In the genomic region with DNA sequence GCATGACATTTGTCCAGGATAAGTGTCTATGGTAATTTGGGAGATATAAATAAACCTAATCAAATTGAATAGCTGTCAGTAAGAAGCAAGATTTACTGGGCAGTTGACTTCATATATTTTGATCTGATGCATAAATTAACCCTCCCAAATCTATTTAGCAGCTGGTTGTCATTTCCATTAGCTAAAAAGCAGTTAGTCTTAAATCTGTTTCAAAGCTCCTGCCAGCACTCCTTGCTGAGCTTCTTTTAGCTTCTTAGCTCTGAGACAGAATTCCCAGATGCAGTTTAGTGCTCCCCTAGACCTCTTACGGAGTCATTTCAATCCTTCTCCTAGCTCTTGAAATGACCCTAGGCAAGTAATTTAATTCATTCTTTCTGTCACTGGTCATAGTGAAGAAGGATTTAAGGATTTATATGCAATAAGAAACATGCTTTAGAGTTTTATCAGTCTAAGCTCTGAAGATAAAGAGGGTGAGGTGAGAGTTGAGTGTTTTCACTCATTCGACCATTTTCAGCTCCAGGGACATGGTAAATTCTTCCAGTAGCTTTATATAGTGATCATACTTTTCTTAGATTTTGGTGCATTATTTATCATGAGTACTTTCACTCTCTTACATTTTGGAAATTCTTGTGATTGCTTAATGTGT, we compare ENCODE assay signal across 17 cellular contexts.
DNase-seq lines count a peak whose midpoint lies in the region; ATAC-seq and TF ChIP-seq lines count a peak whose summit lies in the region.
"Had no signal": no experiment of that assay in that cellular context is flagged by ENCODE, and none has a peak within 500 bp of the region (broad histone marks: within the 10 kb centered on the region; RNA-seq: fewer than 3 reads in every experiment).

No MANE protein-coding gene starts in this region.

- H3K36me3 Mint-ChIP-seq in activated naive CD8-positive, alpha-beta T cell treated with anti-CD3 and anti-CD28 coated beads, Interleukin-2, amount 50 U/mL, for 24 hours (ENCODE audit: low read depth): no peaks in the 10 kb centered on the region
- peaks cover 2% of the 10 kb centered on the region for H3K36me3 Mint-ChIP-seq in activated naive CD8-positive, alpha-beta T cell treated with anti-CD3 and anti-CD28 coated beads for 36 hours
- no peaks in the 10 kb centered on the region for H3K36me3 Mint-ChIP-seq in WTC11
- no peaks in the 10 kb centered on the region for H3K36me3 Mint-ChIP-seq in natural killer cell

- H3K4me1 Mint-ChIP-seq in activated naive CD8-positive, alpha-beta T cell treated with anti-CD3 and anti-CD28 coated beads, Interleukin-2, amount 50 U/mL, for 24 hours: peaks cover 17% of the 10 kb centered on the region
- peaks cover 8% of the 10 kb centered on the region for H3K4me1 Mint-ChIP-seq in activated naive CD8-positive, alpha-beta T cell treated with anti-CD3 and anti-CD28 coated beads for 36 hours
- H3K4me1 Mint-ChIP-seq in WTC11 (peaks cover 65% of the 10 kb centered on the region), natural killer cell (peaks cover 22 to 24% of the 10 kb centered on the region in 2 donors)
- H3K4me1 Mint-ChIP-seq: activated CD4-positive, alpha-beta T cell treated with anti-CD3 and anti-CD28 coated beads, Interleukin-2, amount 10 ng/mL, durations not matched to agents 7 days and 5 days had no signal

- CTCF ChIA-PET in WTC11 (lab: Charles Lee): interaction anchor here (0.7 to 1.1 kb wide), 3 partner anchors 14 to 168 kb away, joined by 3 to 4 read pairs (median 3); partner anchors contain the start of gene PHLPP1

- intact Hi-C loops in natural killer cell (cut with micrococcal nuclease): no loop called here

- H3K4me3 Mint-ChIP-seq in activated naive CD8-positive, alpha-beta T cell treated with anti-CD3 and anti-CD28 coated beads, Interleukin-2, amount 50 U/mL, for 24 hours: no peak overlapping the region
- no peak overlapping the region for H3K4me3 Mint-ChIP-seq in activated naive CD8-positive, alpha-beta T cell treated with anti-CD3 and anti-CD28 coated beads for 36 hours
- H3K4me3 Mint-ChIP-seq in WTC11 (no peak overlapping the region), natural killer cell (no peak overlapping the region)
- H3K4me3 Mint-ChIP-seq: activated CD4-positive, alpha-beta T cell treated with anti-CD3 and anti-CD28 coated beads, Interleukin-2, amount 10 ng/mL, durations not matched to agents 7 days and 5 days; CD4-positive, alpha-beta T cell had no signal

- POLR2A ChIA-PET in WTC11 (lab: Charles Lee): interaction anchor here (0.7 kb wide), 1 partner anchor 83 kb away, joined by 6 read pairs; no protein-coding TSS in a partner anchor

- no peak for ATAC-seq in activated naive CD8-positive, alpha-beta T cell treated with anti-CD3 and anti-CD28 coated beads, Interleukin-2, amount 50 U/mL, for 24 hours
- ATAC-seq in WTC11 (no peak), natural killer cell (no peak), HG03159 (IDR thresholded peaks at IDR 0.05; ENCODE audit: unreplicated experiment) (no peak)
- ATAC-seq: PC-3; stimulated activated naive CD8-positive, alpha-beta T cell treated with anti-CD3 and anti-CD28 coated beads, Interleukin-15, Interleukin-2, amounts not matched to agents 100 U/mL and 50 U/mL, for 24 hours; upper lobe of right lung had no signal

- TF ChIP-seq CTCF in WTC11 (IDR thresholded peaks at IDR 0.05) (no peak), natural killer cell (IDR thresholded peaks at IDR 0.05) (no peak)

- H3K27ac Mint-ChIP-seq in activated naive CD8-positive, alpha-beta T cell treated with anti-CD3 and anti-CD28 coated beads, Interleukin-2, amount 50 U/mL, for 24 hours: peak overlapping the region; percentile 64
- H3K27ac Mint-ChIP-seq in activated naive CD8-positive, alpha-beta T cell treated with anti-CD3 and anti-CD28 coated beads for 36 hours: no peak overlapping the region
- H3K27ac Mint-ChIP-seq in WTC11 (peak overlapping the region; percentile 96), natural killer cell (no peak overlapping the region)
- H3K27ac Mint-ChIP-seq: activated CD4-positive, alpha-beta T cell treated with anti-CD3 and anti-CD28 coated beads, Interleukin-2, amount 10 ng/mL, durations not matched to agents 7 days and 5 days; CD4-positive, alpha-beta T cell had no signal

- DNase-seq in activated naive CD8-positive, alpha-beta T cell treated with anti-CD3 and anti-CD28 coated beads, Interleukin-2, amount 50 U/mL, for 24 hours: no peak
- DNase-seq in activated naive CD8-positive, alpha-beta T cell treated with anti-CD3 and anti-CD28 coated beads for 36 hours: no peak
- DNase-seq in WTC11 (ENCODE audit: low spot score): no peak
- peak; percentile 21 for DNase-seq in iris pigment epithelial cell (ENCODE audit: low read depth)
- DNase-seq in natural killer cell: no peak
- no peak for DNase-seq in NCI-H2196 (lab: John Stamatoyannopoulos, UW; ENCODE audit: unreplicated experiment)
- DNase-seq in central memory CD4-positive, alpha-beta T cell: no peak
- DNase-seq: activated CD4-positive, alpha-beta T cell treated with anti-CD3 and anti-CD28 coated beads, Interleukin-2, amount 10 ng/mL, durations not matched to agents 7 days and 5 days; activated naive CD4-positive, alpha-beta T cell treated with Interleukin-2 at 50 U/mL for 16 hours; brain microvascular endothelial cell; CD4-positive, alpha-beta T cell; NCI-H1694; PC-3; SJCRH30; stimulated activated naive CD8-positive, alpha-beta T cell treated with anti-CD3 and anti-CD28 coated beads, Interleukin-15, Interleukin-2, amounts not matched to agents 100 U/mL and 50 U/mL, for 24 hours; upper lobe of right lung had no signal

- H3K9me3 Mint-ChIP-seq in activated naive CD8-positive, alpha-beta T cell treated with anti-CD3 and anti-CD28 coated beads, Interleukin-2, amount 50 U/mL, for 24 hours: no peaks in the 10 kb centered on the region
- no peaks in the 10 kb centered on the region for H3K9me3 Mint-ChIP-seq in activated naive CD8-positive, alpha-beta T cell treated with anti-CD3 and anti-CD28 coated beads for 36 hours
- peaks cover 4% of the 10 kb centered on the region; the same call in 1 of the 2 replicates for H3K9me3 Mint-ChIP-seq in WTC11
- H3K9me3 Mint-ChIP-seq in natural killer cell: no peaks in the 10 kb centered on the region
- H3K9me3 Mint-ChIP-seq: activated CD4-positive, alpha-beta T cell treated with anti-CD3 and anti-CD28 coated beads, Interleukin-2, amount 10 ng/mL, durations not matched to agents 7 days and 5 days; CD4-positive, alpha-beta T cell had no signal

- no peaks in the 10 kb centered on the region for H3K27me3 Mint-ChIP-seq in activated naive CD8-positive, alpha-beta T cell treated with anti-CD3 and anti-CD28 coated beads, Interleukin-2, amount 50 U/mL, for 24 hours
- H3K27me3 Mint-ChIP-seq in activated naive CD8-positive, alpha-beta T cell treated with anti-CD3 and anti-CD28 coated beads for 36 hours: no peaks in the 10 kb centered on the region
- H3K27me3 Mint-ChIP-seq in WTC11 (ENCODE audit: low read depth) (no peaks in the 10 kb centered on the region), natural killer cell (ENCODE audit: low read depth in 2 of 2) (no peaks in the 10 kb centered on the region)
- H3K27me3 Mint-ChIP-seq: activated CD4-positive, alpha-beta T cell treated with anti-CD3 and anti-CD28 coated beads, Interleukin-2, amount 10 ng/mL, durations not matched to agents 7 days and 5 days; CD4-positive, alpha-beta T cell had no signal

TF ChIP-seq in WTC11, 78 proteins besides CTCF, POLR2A, EP300 and RAD21 (continues in another document):
- TF ChIP-seq OVOL2 (CRISPR knock-in tag; IDR thresholded peaks at IDR 0.05; ENCODE audit: borderline replicate concordance): no peak
- TF ChIP-seq, protein P1, sequence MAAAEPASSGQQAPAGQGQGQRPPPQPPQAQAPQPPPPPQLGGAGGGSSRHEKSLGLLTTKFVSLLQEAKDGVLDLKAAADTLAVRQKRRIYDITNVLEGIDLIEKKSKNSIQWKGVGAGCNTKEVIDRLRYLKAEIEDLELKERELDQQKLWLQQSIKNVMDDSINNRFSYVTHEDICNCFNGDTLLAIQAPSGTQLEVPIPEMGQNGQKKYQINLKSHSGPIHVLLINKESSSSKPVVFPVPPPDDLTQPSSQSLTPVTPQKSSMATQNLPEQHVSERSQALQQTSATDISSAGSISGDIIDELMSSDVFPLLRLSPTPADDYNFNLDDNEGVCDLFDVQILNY (CRISPR knock-in tag; IDR thresholded peaks at IDR 0.05): no peak
- TF ChIP-seq JUN (CRISPR knock-in tag; IDR thresholded peaks at IDR 0.05): no peak
- TF ChIP-seq ATF1 (CRISPR knock-in tag; IDR thresholded peaks at IDR 0.05): no peak
- no peak for TF ChIP-seq ZNF423 (CRISPR knock-in tag; IDR thresholded peaks at IDR 0.05)
- no peak for TF ChIP-seq IRF1 (CRISPR knock-in tag; IDR thresholded peaks at IDR 0.05)
- TF ChIP-seq, protein P2, sequence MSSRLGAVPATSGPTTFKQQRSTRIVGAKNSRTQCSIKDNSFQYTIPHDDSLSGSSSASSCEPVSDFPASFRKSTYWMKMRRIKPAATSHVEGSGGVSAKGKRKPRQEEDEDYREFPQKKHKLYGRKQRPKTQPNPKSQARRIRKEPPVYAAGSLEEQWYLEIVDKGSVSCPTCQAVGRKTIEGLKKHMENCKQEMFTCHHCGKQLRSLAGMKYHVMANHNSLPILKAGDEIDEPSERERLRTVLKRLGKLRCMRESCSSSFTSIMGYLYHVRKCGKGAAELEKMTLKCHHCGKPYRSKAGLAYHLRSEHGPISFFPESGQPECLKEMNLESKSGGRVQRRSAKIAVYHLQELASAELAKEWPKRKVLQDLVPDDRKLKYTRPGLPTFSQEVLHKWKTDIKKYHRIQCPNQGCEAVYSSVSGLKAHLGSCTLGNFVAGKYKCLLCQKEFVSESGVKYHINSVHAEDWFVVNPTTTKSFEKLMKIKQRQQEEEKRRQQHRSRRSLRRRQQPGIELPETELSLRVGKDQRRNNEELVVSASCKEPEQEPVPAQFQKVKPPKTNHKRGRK (CRISPR knock-in tag; IDR thresholded peaks at IDR 0.05; ENCODE audit: borderline replicate concordance): no peak
- TF ChIP-seq ATF3 (CRISPR knock-in tag; conservative IDR thresholded peaks at IDR 0.05): no peak
- TF ChIP-seq NR3C1 (CRISPR knock-in tag; conservative IDR thresholded peaks at IDR 0.05; ENCODE audit: low read depth): no peak

Comparison
In these comparisons a context has a peak if more than half of its experiments do, and no peak if none do; other contexts are left out.
1. H3K27ac Mint-ChIP-seq: peak in activated naive CD8-positive, alpha-beta T cell treated with anti-CD3 and anti-CD28 coated beads, Interleukin-2, amount 50 U/mL, for 24 hours (single experiment) and WTC11 (single experiment); none in activated naive CD8-positive, alpha-beta T cell treated with anti-CD3 and anti-CD28 coated beads for 36 hours (single experiment) and natural killer cell (0 of 2).